Comparison of ENCODE assay signal across 16 cellular contexts in the genomic region with DNA sequence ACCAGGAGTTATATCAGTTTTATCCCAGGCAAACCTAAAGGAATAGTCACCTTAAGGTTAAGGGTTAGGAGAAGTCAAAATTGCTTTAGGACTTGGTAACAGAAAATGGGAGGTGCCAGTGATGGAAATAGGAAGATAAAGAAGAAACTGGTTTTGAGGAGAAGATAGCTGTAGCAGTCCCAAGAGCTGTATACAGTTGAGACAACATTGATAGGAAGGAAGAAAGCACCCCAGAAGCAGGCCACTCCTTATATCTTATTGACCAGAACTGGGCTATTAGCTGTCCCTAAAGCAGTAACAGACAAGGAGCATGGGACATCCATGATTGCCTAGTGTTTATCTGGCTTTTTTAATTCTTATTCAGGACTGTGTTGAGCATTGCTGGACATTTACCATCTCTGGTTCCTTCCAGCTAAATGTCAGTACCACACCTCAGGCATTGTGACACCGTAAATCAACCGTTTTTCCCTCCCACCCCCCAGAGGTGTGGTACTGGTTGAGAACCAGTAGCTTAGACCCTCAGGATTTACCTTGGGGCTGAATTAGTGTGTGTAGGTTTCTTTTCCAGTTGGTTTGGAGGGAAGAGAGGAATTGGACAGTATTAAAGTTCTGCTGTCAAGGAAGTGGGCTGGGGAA. TPM values are rescaled to one million over a fixed set of nuclear protein-coding genes. Genes with fewer than 3 reads are reported as not detected.
A peak's percentile ranks its signal among the peaks of the same experiment; 100 is the strongest.
DNase-seq lines count a peak whose midpoint lies in the region; ATAC-seq and TF ChIP-seq lines count a peak whose summit lies in the region.
"Had no signal": no experiment of that assay in that cellular context is flagged by ENCODE, and none has a peak within 500 bp of the region (broad histone marks: within the 10 kb centered on the region; RNA-seq: fewer than 3 reads in every experiment).

No MANE protein-coding gene starts in this region.

- H3K36me3 Mint-ChIP-seq in CD8-positive, alpha-beta T cell: peaks cover 8% of the 10 kb centered on the region
- H3K36me3 Mint-ChIP-seq in immature natural killer cell: no peaks in the 10 kb centered on the region

- H3K9me3 ChIP-seq in CD8-positive, alpha-beta T cell (ENCODE audit: low read length): no peaks in the 10 kb centered on the region
- no peaks in the 10 kb centered on the region for H3K9me3 ChIP-seq in HUES48 (ENCODE audit: control insufficient read depth, insufficient read depth, low read length)
- no peaks in the 10 kb centered on the region for H3K9me3 ChIP-seq in WERI-Rb-1 (ENCODE audit: severe bottlenecking)
- H3K9me3 ChIP-seq: adrenal gland, esophagus muscularis mucosa, sigmoid colon had no signal

- peaks cover 25% of the 10 kb centered on the region for H3K4me1 ChIP-seq in CD8-positive, alpha-beta T cell (ENCODE audit: insufficient read depth, low read length)
- peaks cover 18% of the 10 kb centered on the region for H3K4me1 ChIP-seq in HUES48 (ENCODE audit: control insufficient read depth, insufficient read depth, low read length)

- intact Hi-C loops in CD8-positive, alpha-beta T cell (cut with DNase I, micrococcal nuclease): loop anchor here (5.0 to 10.0 kb wide), 4 partner anchors 95 to 568 kb away; a partner anchor contains a TSS

- H3K4me1 Mint-ChIP-seq in CD8-positive, alpha-beta T cell (ENCODE audit: low read depth): peaks cover 35% of the 10 kb centered on the region
- peaks cover 31 to 32% of the 10 kb centered on the region in 2 donors for H3K4me1 Mint-ChIP-seq in immature natural killer cell

- no peak overlapping the region for H3K4me3 ChIP-seq in CD8-positive, alpha-beta T cell (ENCODE audit: low read depth, low read length)
- peak overlapping the region; percentile 77; the same call in 1 of the 2 replicates for H3K4me3 ChIP-seq in HUES48 (ENCODE audit: low read depth, low read length)
- H3K4me3 ChIP-seq in WERI-Rb-1 (ENCODE audit: low read depth, low read length): peak overlapping the region; percentile 96

- peak overlapping the region; percentile 95 for H3K27ac ChIP-seq in CD8-positive, alpha-beta T cell (ENCODE audit: low read depth, low read length)
- H3K27ac ChIP-seq in HUES48 (ENCODE audit: low read depth, low read length): no peak overlapping the region
- peak overlapping the region; percentile 96 for H3K27ac ChIP-seq in WERI-Rb-1
- H3K27ac ChIP-seq: adrenal gland had no signal

- H3K36me3 ChIP-seq in CD8-positive, alpha-beta T cell (ENCODE audit: insufficient read depth, low read length): no peaks in the 10 kb centered on the region
- H3K36me3 ChIP-seq in HUES48 (ENCODE audit: control insufficient read depth, insufficient read depth, low read length) (peaks cover 4% of the 10 kb centered on the region), WERI-Rb-1 (peaks cover 19% of the 10 kb centered on the region)
- H3K36me3 ChIP-seq: adrenal gland, esophagus muscularis mucosa, sigmoid colon had no signal

- DNase-seq in CD8-positive, alpha-beta T cell: no peak
- DNase-seq in WERI-Rb-1 (no peak), immature natural killer cell (no peak), GM19238 (ENCODE audit: insufficient read length, low spot score) (no peak), NCI-H2196 (lab: John Stamatoyannopoulos, UW; ENCODE audit: unreplicated experiment) (no peak)
- DNase-seq: activated CD4-positive, CD25-positive, alpha-beta regulatory T cell; adrenal gland; hippocampal formation; NCI-H1105 treated with DMSO at 0.1 percent for 48 hours; sigmoid colon; stimulated activated CD4-positive, alpha-beta T cell treated with anti-CD3 and anti-CD28 coated beads, Interleukin-4, amount 100 ng/mL, for 4 hours had no signal

- H3K9me3 Mint-ChIP-seq in CD8-positive, alpha-beta T cell: no peaks in the 10 kb centered on the region
- H3K9me3 Mint-ChIP-seq in immature natural killer cell: no peaks in the 10 kb centered on the region
- H3K9me3 Mint-ChIP-seq: stimulated activated effector memory CD8-positive, alpha-beta T cell treated with anti-CD3 and anti-CD28 coated beads, Interleukin-12 subunit alpha, Interleukin-12 subunit beta, amount 100 ng/mL, for 72 hours had no signal

- no peak overlapping the region for H3K4me3 Mint-ChIP-seq in CD8-positive, alpha-beta T cell
- peak overlapping the region in 2 of 5 donors; percentile 14 to 88 for H3K4me3 Mint-ChIP-seq in immature natural killer cell

- H3K27me3 ChIP-seq in CD8-positive, alpha-beta T cell (ENCODE audit: insufficient read depth, low read length): no peaks in the 10 kb centered on the region
- no peaks in the 10 kb centered on the region for H3K27me3 ChIP-seq in HUES48 (ENCODE audit: control insufficient read depth, insufficient read depth, low read length)
- no peaks in the 10 kb centered on the region for H3K27me3 ChIP-seq in WERI-Rb-1 (ENCODE audit: insufficient read depth, low read depth, severe bottlenecking)
- H3K27me3 ChIP-seq: adrenal gland, esophagus muscularis mucosa, sigmoid colon had no signal

- CTCF ChIA-PET in CD8-positive, alpha-beta T cell (lab: Charles Lee): no interaction called here

- no peak for ATAC-seq in CD8-positive, alpha-beta T cell
- ATAC-seq in HG02571 (IDR thresholded peaks at IDR 0.05; ENCODE audit: unreplicated experiment) (no peak), GM19452 (IDR thresholded peaks at IDR 0.05; ENCODE audit: unreplicated experiment) (no peak)
- ATAC-seq: stimulated activated effector memory CD8-positive, alpha-beta T cell treated with anti-CD3 and anti-CD28 coated beads, Interleukin-12 subunit alpha, Interleukin-12 subunit beta, amount 100 ng/mL, for 72 hours had no signal

- H3K27me3 Mint-ChIP-seq in CD8-positive, alpha-beta T cell (ENCODE audit: low read depth): no peaks in the 10 kb centered on the region
- H3K27me3 Mint-ChIP-seq in immature natural killer cell (ENCODE audit: low read depth in 3 of 3): peaks cover 12 to 33% (median 16%) of the 10 kb centered on the region in 3 donors

- TF ChIP-seq CTCF in CD8-positive, alpha-beta T cell (IDR thresholded peaks at IDR 0.05): no peak
- no peak for TF ChIP-seq CTCF in WERI-Rb-1 (IDR thresholded peaks at IDR 0.05; ENCODE audit: low read depth, low read length)

- H3K9ac ChIP-seq in HUES48 (ENCODE audit: low read depth, low read length): no peak overlapping the region

- H3K27ac Mint-ChIP-seq in CD8-positive, alpha-beta T cell: peak overlapping the region; percentile 85
- H3K27ac Mint-ChIP-seq in immature natural killer cell: peak overlapping the region in 5 of 6 donors; percentile 51 to 97 (median 92)

- POLR2A ChIA-PET in CD8-positive, alpha-beta T cell (lab: Charles Lee): interaction anchor here (0.5 to 1.2 kb wide), 2 partner anchors 325 to 455 kb away, joined by 3 read pairs; a partner anchor contains a TSS

RNA-seq across cellular contexts. Expression of a gene that starts 2.0 kb away (rescaled TPM):
- total RNA-seq in CD8-positive, alpha-beta T cell: 100 to 1,000 TPM; 167 to 183 TPM
- polyA plus RNA-seq in immature natural killer cell: 10 to 100 TPM; 11.9 to 17.6 (median 13.6) TPM
